11 cellular contexts compared by ENCODE assay signal in the genomic region with DNA sequence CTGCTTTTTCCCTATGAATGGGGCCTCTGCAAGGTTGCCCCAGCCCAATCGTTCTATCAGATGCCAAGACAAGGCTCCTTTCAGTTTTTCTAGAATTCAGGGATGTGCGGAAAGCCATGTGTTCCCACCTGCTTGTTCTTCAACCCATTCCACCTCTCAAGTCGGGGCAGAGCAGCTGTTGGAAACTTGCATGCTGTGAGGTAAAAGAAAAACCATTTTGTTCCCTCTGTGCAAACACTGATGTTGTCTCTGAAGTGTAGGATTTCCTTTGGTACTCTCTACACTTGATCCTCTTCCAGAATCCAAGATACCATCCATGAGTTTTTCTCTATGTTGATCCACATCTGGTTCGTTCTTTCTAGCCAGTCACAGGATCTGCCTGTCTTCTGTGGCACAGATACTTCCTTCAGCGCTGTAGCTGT. TPM values are rescaled to one million over a fixed set of nuclear protein-coding genes. Genes with fewer than 3 reads are reported as not detected.
DNase-seq lines count a peak whose midpoint lies in the region; ATAC-seq and TF ChIP-seq lines count a peak whose summit lies in the region.
"Had no signal": no experiment of that assay in that cellular context is flagged by ENCODE, and none has a peak within 500 bp of the region (broad histone marks: within the 10 kb centered on the region; RNA-seq: fewer than 3 reads in every experiment).

No MANE protein-coding gene starts in this region.

- H3K27me3 Mint-ChIP-seq in glutamatergic neuron (ENCODE audit: unreplicated experiment): peaks cover 14% of the 10 kb centered on the region
- no peaks in the 10 kb centered on the region for H3K27me3 Mint-ChIP-seq in stimulated activated memory B cell treated with anti-CD40 and anti-IgM and Interleukin-4, amounts not matched to agents 10 μg/mL and 1 μg/mL and 100 μg/mL, for 72 hours
- H3K27me3 Mint-ChIP-seq: activated naive CD4-positive, alpha-beta T cell treated with anti-CD3 and anti-CD28 coated beads, Interleukin-2, amount 50 U/mL, for 24 hours had no signal

- H3K27ac Mint-ChIP-seq in glutamatergic neuron (ENCODE audit: unreplicated experiment): peak overlapping the region; percentile 50
- no peak overlapping the region for H3K27ac Mint-ChIP-seq in stimulated activated memory B cell treated with anti-CD40 and anti-IgM and Interleukin-4, amounts not matched to agents 10 μg/mL and 1 μg/mL and 100 μg/mL, for 72 hours
- H3K27ac Mint-ChIP-seq: activated naive CD4-positive, alpha-beta T cell treated with anti-CD3 and anti-CD28 coated beads, Interleukin-2, amount 50 U/mL, for 24 hours had no signal

- no peak for TF ChIP-seq RAD21 in SK-N-SH (IDR thresholded peaks at IDR 0.05; ENCODE audit: low read length)

- DNase-seq in DMS79 treated with DMSO at 0.1 percent for 48 hours (lab: John Stamatoyannopoulos, UW) (peak; percentile 73), DMS79 (lab: John Stamatoyannopoulos, UW) (no peak), SK-N-SH (no peak), glutamatergic neuron (no peak), NCI-H446 (lab: John Stamatoyannopoulos, UW) (no peak)
- DNase-seq: PC-3 had no signal

- no peak for TF ChIP-seq EP300 in SK-N-SH (IDR thresholded peaks at IDR 0.05; ENCODE audit: borderline replicate concordance in 1 of 2, low read depth in 1 of 2, low read length in 1 of 2)

- H4K20me1 ChIP-seq in SK-N-SH (ENCODE audit: insufficient read depth): peaks cover 45% of the 10 kb centered on the region

- 60% methylated on average over 5 of the region's 5 CpGs for WGBS in SK-N-SH (ENCODE audit: low lambda C conversion rate)

- H3K36me3 ChIP-seq in SK-N-SH (replicated peaks in 1 of 2; ENCODE audit: control insufficient read depth in 1 of 2, insufficient read depth in 2 of 2, low read length in 1 of 2): peaks cover 18 to 26% of the 10 kb centered on the region in 2 experiments
- H3K36me3 ChIP-seq: pancreas had no signal

- no peaks in the 10 kb centered on the region for H3K9me2 ChIP-seq in SK-N-SH

- H3K36me3 Mint-ChIP-seq in glutamatergic neuron (ENCODE audit: unreplicated experiment): peaks cover 2% of the 10 kb centered on the region
- peaks cover 64% of the 10 kb centered on the region for H3K36me3 Mint-ChIP-seq in stimulated activated memory B cell treated with anti-CD40 and anti-IgM and Interleukin-4, amounts not matched to agents 10 μg/mL and 1 μg/mL and 100 μg/mL, for 72 hours

- peaks cover 46% of the 10 kb centered on the region for H3K79me2 ChIP-seq in SK-N-SH (ENCODE audit: insufficient read depth)

- peaks cover 61% of the 10 kb centered on the region for H3K4me1 Mint-ChIP-seq in glutamatergic neuron (ENCODE audit: low read depth, unreplicated experiment)
- H3K4me1 Mint-ChIP-seq in stimulated activated memory B cell treated with anti-CD40 and anti-IgM and Interleukin-4, amounts not matched to agents 10 μg/mL and 1 μg/mL and 100 μg/mL, for 72 hours: peaks cover 95% of the 10 kb centered on the region

- H3F3A ChIP-seq in SK-N-SH (replicated peaks; ENCODE audit: insufficient read depth): peaks cover 82% of the 10 kb centered on the region

- no peaks in the 10 kb centered on the region for H3K9me3 ChIP-seq in SK-N-SH
- H3K9me3 ChIP-seq: pancreas had no signal

- no peaks in the 10 kb centered on the region for H3K27me3 ChIP-seq in SK-N-SH (ENCODE audit: insufficient read depth)
- H3K27me3 ChIP-seq: pancreas had no signal

- H3K4me1 ChIP-seq in SK-N-SH (ENCODE audit: control insufficient read depth in 1 of 2, insufficient read depth in 2 of 2, low read depth in 1 of 2, low read length in 1 of 2): peaks cover 69 to 73% of the 10 kb centered on the region in 2 experiments

- TF ChIP-seq CTCF in SK-N-SH (IDR thresholded peaks at IDR 0.05) (no peak), glutamatergic neuron (IDR thresholded peaks at IDR 0.05; ENCODE audit: partially characterized antibody, unreplicated experiment) (no peak)

- peak overlapping the region; percentile 53 for H3K4me3 Mint-ChIP-seq in glutamatergic neuron (ENCODE audit: unreplicated experiment)
- no peak overlapping the region for H3K4me3 Mint-ChIP-seq in stimulated activated memory B cell treated with anti-CD40 and anti-IgM and Interleukin-4, amounts not matched to agents 10 μg/mL and 1 μg/mL and 100 μg/mL, for 72 hours
- H3K4me3 Mint-ChIP-seq: activated naive CD4-positive, alpha-beta T cell treated with anti-CD3 and anti-CD28 coated beads, Interleukin-2, amount 50 U/mL, for 24 hours had no signal

- peak overlapping the region; percentile 64 for H3K4me2 ChIP-seq in SK-N-SH

- H3K9ac ChIP-seq in SK-N-SH: peak overlapping the region; percentile 36; the same call in 1 of the 2 replicates

- no peak for ATAC-seq in stimulated activated memory B cell treated with anti-CD40 and anti-IgM and Interleukin-4, amounts not matched to agents 10 μg/mL and 1 μg/mL and 100 μg/mL, for 72 hours
- ATAC-seq in GM18858 (IDR thresholded peaks at IDR 0.05; ENCODE audit: unreplicated experiment): no peak

- peaks cover 11% of the 10 kb centered on the region for H3K9me3 Mint-ChIP-seq in glutamatergic neuron (ENCODE audit: unreplicated experiment)
- H3K9me3 Mint-ChIP-seq in stimulated activated memory B cell treated with anti-CD40 and anti-IgM and Interleukin-4, amounts not matched to agents 10 μg/mL and 1 μg/mL and 100 μg/mL, for 72 hours: no peaks in the 10 kb centered on the region

- CTCF ChIA-PET in SK-N-SH (lab: Yijun Ruan, JAX): interaction anchor here (0.7 to 13.3 kb wide), 6 partner anchors 9 to 214 kb away, joined by 3 to 145 read pairs (median 8); no protein-coding TSS in a partner anchor

- no peak overlapping the region for H2AFZ ChIP-seq in SK-N-SH (ENCODE audit: low read depth)

- POLR2A ChIA-PET in SK-N-SH (lab: Yijun Ruan, JAX): interaction anchor here (0.6 to 2.9 kb wide), 5 partner anchors 10 to 1276 kb away, joined by 3 to 18 read pairs (median 5); no protein-coding TSS in a partner anchor

- H3K27ac ChIP-seq in SK-N-SH (ENCODE audit: low read depth in 2 of 2, low read length in 1 of 2) (peak overlapping the region; percentile 98 to 99), skin epidermis (peak overlapping the region in 13 of 21 experiments; percentile 13 to 79 (median 50))
- H3K27ac ChIP-seq: pancreas had no signal

- H3K4me3 ChIP-seq in SK-N-SH (ENCODE audit: low read depth in 2 of 2, low read length in 1 of 2) (no peak overlapping the region), skin epidermis (no peak overlapping the region)
- H3K4me3 ChIP-seq: pancreas had no signal

TF ChIP-seq in SK-N-SH, 30 proteins besides CTCF, POLR2A, EP300 and RAD21 (continues in another document):
- TF ChIP-seq, protein P1, sequence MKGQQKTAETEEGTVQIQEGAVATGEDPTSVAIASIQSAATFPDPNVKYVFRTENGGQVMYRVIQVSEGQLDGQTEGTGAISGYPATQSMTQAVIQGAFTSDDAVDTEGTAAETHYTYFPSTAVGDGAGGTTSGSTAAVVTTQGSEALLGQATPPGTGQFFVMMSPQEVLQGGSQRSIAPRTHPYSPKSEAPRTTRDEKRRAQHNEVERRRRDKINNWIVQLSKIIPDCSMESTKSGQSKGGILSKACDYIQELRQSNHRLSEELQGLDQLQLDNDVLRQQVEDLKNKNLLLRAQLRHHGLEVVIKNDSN (IDR thresholded peaks at IDR 0.05; ENCODE audit: borderline replicate concordance, low read depth): no peak
- TF ChIP-seq, protein P2, sequence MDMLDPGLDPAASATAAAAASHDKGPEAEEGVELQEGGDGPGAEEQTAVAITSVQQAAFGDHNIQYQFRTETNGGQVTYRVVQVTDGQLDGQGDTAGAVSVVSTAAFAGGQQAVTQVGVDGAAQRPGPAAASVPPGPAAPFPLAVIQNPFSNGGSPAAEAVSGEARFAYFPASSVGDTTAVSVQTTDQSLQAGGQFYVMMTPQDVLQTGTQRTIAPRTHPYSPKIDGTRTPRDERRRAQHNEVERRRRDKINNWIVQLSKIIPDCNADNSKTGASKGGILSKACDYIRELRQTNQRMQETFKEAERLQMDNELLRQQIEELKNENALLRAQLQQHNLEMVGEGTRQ (IDR thresholded peaks at IDR 0.05; ENCODE audit: borderline replicate concordance, low read depth, low read length): no peak
- no peak for TF ChIP-seq TAF1 (IDR thresholded peaks at IDR 0.05; ENCODE audit: borderline replicate concordance, low read depth, low read length)
- no peak for TF ChIP-seq EZH2phosphoT487 (IDR thresholded peaks at IDR 0.05; ENCODE audit: borderline replicate concordance, low read depth)
- TF ChIP-seq, protein P3, sequence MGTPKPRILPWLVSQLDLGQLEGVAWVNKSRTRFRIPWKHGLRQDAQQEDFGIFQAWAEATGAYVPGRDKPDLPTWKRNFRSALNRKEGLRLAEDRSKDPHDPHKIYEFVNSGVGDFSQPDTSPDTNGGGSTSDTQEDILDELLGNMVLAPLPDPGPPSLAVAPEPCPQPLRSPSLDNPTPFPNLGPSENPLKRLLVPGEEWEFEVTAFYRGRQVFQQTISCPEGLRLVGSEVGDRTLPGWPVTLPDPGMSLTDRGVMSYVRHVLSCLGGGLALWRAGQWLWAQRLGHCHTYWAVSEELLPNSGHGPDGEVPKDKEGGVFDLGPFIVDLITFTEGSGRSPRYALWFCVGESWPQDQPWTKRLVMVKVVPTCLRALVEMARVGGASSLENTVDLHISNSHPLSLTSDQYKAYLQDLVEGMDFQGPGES (IDR thresholded peaks at IDR 0.05; ENCODE audit: low read depth, low read length): no peak
- TF ChIP-seq CHD2 (IDR thresholded peaks at IDR 0.05; ENCODE audit: low read length, partially characterized antibody): no peak
- no peak for TF ChIP-seq JUND (IDR thresholded peaks at IDR 0.05)
- TF ChIP-seq NRF1 (IDR thresholded peaks at IDR 0.05; ENCODE audit: low read depth, low read length): no peak
- TF ChIP-seq POLR2AphosphoS5 (IDR thresholded peaks at IDR 0.05; ENCODE audit: low read depth, low read length): no peak
- TF ChIP-seq, protein P4, sequence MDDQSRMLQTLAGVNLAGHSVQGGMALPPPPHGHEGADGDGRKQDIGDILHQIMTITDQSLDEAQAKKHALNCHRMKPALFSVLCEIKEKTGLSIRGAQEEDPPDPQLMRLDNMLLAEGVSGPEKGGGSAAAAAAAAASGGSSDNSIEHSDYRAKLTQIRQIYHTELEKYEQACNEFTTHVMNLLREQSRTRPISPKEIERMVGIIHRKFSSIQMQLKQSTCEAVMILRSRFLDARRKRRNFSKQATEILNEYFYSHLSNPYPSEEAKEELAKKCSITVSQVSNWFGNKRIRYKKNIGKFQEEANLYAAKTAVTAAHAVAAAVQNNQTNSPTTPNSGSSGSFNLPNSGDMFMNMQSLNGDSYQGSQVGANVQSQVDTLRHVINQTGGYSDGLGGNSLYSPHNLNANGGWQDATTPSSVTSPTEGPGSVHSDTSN (IDR thresholded peaks at IDR 0.05): no peak
- TF ChIP-seq RFX5 (IDR thresholded peaks at IDR 0.05; ENCODE audit: low read length): no peak
- no peak for TF ChIP-seq SIN3A (IDR thresholded peaks at IDR 0.05; ENCODE audit: borderline replicate concordance, low read depth, low read length)
- no peak for TF ChIP-seq GABPA (IDR thresholded peaks at IDR 0.05; ENCODE audit: low read depth)

RNA-seq across cellular contexts. Expression of a gene that starts 7.3 kb away (rescaled TPM):
- polyA plus RNA-seq in SK-N-SH (2012; rRNA removed): 46.2 and 52.9 TPM in 2 replicates
- 33.8 and 39.1 TPM in 2 replicates for polyA plus RNA-seq in SK-N-SH (2012; cell fraction: cytosol; rRNA removed)
- 64.9 and 69.1 TPM in 2 replicates for polyA plus RNA-seq in SK-N-SH (2012; cell fraction: nucleus; rRNA removed)
- total RNA-seq in glutamatergic neuron (ENCODE audit: unreplicated experiment): 8.8 TPM
